In genomic region chr6:108675226-108676160, GRCh38 we compare ENCODE assay signal across 20 cellular contexts.
A peak's percentile ranks its signal among the peaks of the same experiment; 100 is the strongest.
DNase-seq lines count a peak whose midpoint lies in the region; ATAC-seq and TF ChIP-seq lines count a peak whose summit lies in the region.
"Had no signal": no experiment of that assay in that cellular context is flagged by ENCODE, and none has a peak within 500 bp of the region (broad histone marks: within the 10 kb centered on the region; RNA-seq: fewer than 3 reads in every experiment).

No MANE protein-coding gene starts in this region.

- H2AK5ac ChIP-seq in H9 (ENCODE audit: insufficient read length, low read length), result no peak overlapping the region

- H3K4me1 ChIP-seq in breast epithelium, result peaks cover 0 to 5% of the 10 kb centered on the region in 2 donors
- peaks cover 22% of the 10 kb centered on the region for H3K4me1 ChIP-seq in mammary epithelial cell (ENCODE audit: insufficient read depth, low read length)
- peaks cover 28 to 62% of the 10 kb centered on the region in 2 donors for H3K4me1 ChIP-seq in mucosa of rectum (ENCODE audit: control insufficient read depth in 2 of 2, insufficient read depth in 2 of 2, low read length in 2 of 2)
- peaks cover 57 to 68% (median 64%) of the 10 kb centered on the region in 4 donors for H3K4me1 ChIP-seq in upper lobe of left lung
- H3K4me1 ChIP-seq in H9 (ENCODE audit: insufficient read depth, low read length), result peaks cover 5% of the 10 kb centered on the region; the same call in 1 of the 2 replicates

- no peaks in the 10 kb centered on the region for H3K27me3 ChIP-seq in breast epithelium
- no peaks in the 10 kb centered on the region for H3K27me3 ChIP-seq in mammary epithelial cell (ENCODE audit: insufficient read depth, low read length)
- no peaks in the 10 kb centered on the region for H3K27me3 ChIP-seq in mucosa of rectum (ENCODE audit: control insufficient read depth in 2 of 2, insufficient read depth in 2 of 2, low read length in 2 of 2)
- H3K27me3 ChIP-seq in upper lobe of left lung, result no peaks in the 10 kb centered on the region
- no peaks in the 10 kb centered on the region for H3K27me3 ChIP-seq in H9 (ENCODE audit: insufficient read depth, low read length)

- no peaks in the 10 kb centered on the region for H3K23me2 ChIP-seq in H9 (ENCODE audit: insufficient read length, low read depth, low read length, poor library complexity, severe bottlenecking)

- H3K4ac ChIP-seq in H9 (ENCODE audit: low read depth, low read length), result no peak overlapping the region

- in situ Hi-C loops in mammary epithelial cell (cut with MboI; ENCODE audit: low sequenced_read_pairs in 2 of 2), result no loop called here

- TF ChIP-seq EP300 in upper lobe of left lung (IDR thresholded peaks at IDR 0.05), result no peak

- no peak overlapping the region for H4K8ac ChIP-seq in H9 (replicated peaks; ENCODE audit: insufficient read length, low read depth, low read length)

- H3K9ac ChIP-seq in mammary epithelial cell (ENCODE audit: insufficient read depth, low read length) (no peak overlapping the region), mucosa of rectum (ENCODE audit: low read depth in 1 of 2, low read length in 2 of 2) (peak overlapping the region in 1 of 2 donors; percentile 4), H9 (ENCODE audit: extremely low read depth, insufficient read length, low read length) (no peak overlapping the region)

- no TSS peak for BruUV-seq in mammary epithelial cell (replicated peaks; lab: Mats Ljungman, UMichigan)

- H3K4me2 ChIP-seq in mammary epithelial cell (ENCODE audit: insufficient read depth, low read depth, low read length) (no peak overlapping the region), H9 (ENCODE audit: insufficient read depth, insufficient read length, low read length) (no peak overlapping the region)

- no peaks in the 10 kb centered on the region for H3K9me3 Mint-ChIP-seq in central memory CD8-positive, alpha-beta T cell
- no peaks in the 10 kb centered on the region for H3K9me3 Mint-ChIP-seq in H9
- H3K9me3 Mint-ChIP-seq: CD4-positive, CD25-positive, alpha-beta regulatory T cell; naive thymus-derived CD8-positive, alpha-beta T cell had no signal

- WGBS in mammary epithelial cell (ENCODE audit: low coverage, missing lambda C conversion rate), result 77% methylated on average over 1 of the region's 2 CpGs
- 57 to 83% methylated on average over 1 to 2 of the region's 2 CpGs for WGBS in upper lobe of left lung, 2 donors
- no CpG with 5 or more reads among the region's 2 CpGs for WGBS in H9 (ENCODE audit: extremely low coverage, insufficient read length, low lambda C conversion rate)

- no peak overlapping the region for H3K23ac ChIP-seq in H9 (ENCODE audit: insufficient read length, low read depth, low read length)

- CTCF ChIA-PET in mammary epithelial cell (lab: Charles Lee; ENCODE audit: low non-redundant PET), result no interaction called here

- ATAC-seq in central memory CD8-positive, alpha-beta T cell (replicated peaks; ENCODE audit: extremely low read depth, poor library complexity, severe bottlenecking), result no peak
- ATAC-seq in upper lobe of left lung (ENCODE audit: low FRiP score in 2 of 2), result no peak
- ATAC-seq: naive thymus-derived CD8-positive, alpha-beta T cell; T-helper 17 cell had no signal

- no peak overlapping the region for H4K5ac ChIP-seq in H9 (ENCODE audit: insufficient read length, low read depth, low read length)

- TF ChIP-seq POLR2A in breast epithelium (IDR thresholded peaks at IDR 0.05) (no peak), upper lobe of left lung (IDR thresholded peaks at IDR 0.05) (no peak)

- H3K18ac ChIP-seq in H9 (ENCODE audit: insufficient read length, low read depth, low read length), result no peak overlapping the region

- TF ChIP-seq CTCF in breast epithelium (IDR thresholded peaks at IDR 0.05), result no peak
- no peak for TF ChIP-seq CTCF in mammary epithelial cell (conservative IDR thresholded peaks at IDR 0.05 in 1 of 2, IDR thresholded peaks at IDR 0.05 in 1 of 2; ENCODE audit: extremely low read depth in 1 of 2, insufficient read depth in 1 of 2, low read depth in 1 of 2, low read length in 2 of 2)
- no peak for TF ChIP-seq CTCF in upper lobe of left lung (IDR thresholded peaks at IDR 0.05)
- no peak for TF ChIP-seq CTCF in H9 (conservative IDR thresholded peaks at IDR 0.05)

- H3K27me3 Mint-ChIP-seq in central memory CD8-positive, alpha-beta T cell, result no peaks in the 10 kb centered on the region
- H3K27me3 Mint-ChIP-seq in H9 (ENCODE audit: low read depth), result no peaks in the 10 kb centered on the region; the same call in 1 of the 2 replicates
- H3K27me3 Mint-ChIP-seq: CD4-positive, CD25-positive, alpha-beta regulatory T cell; naive thymus-derived CD8-positive, alpha-beta T cell; T-helper 17 cell had no signal

- H3T11ph ChIP-seq in H9 (ENCODE audit: low read length), result no peak overlapping the region

- H3K14ac ChIP-seq in H9 (ENCODE audit: insufficient read depth, low read length), result no peak overlapping the region

- H4K20me1 ChIP-seq in mammary epithelial cell (ENCODE audit: insufficient read depth, low read length) (no peaks in the 10 kb centered on the region), H9 (ENCODE audit: control insufficient read depth, insufficient read depth, insufficient read length) (no peaks in the 10 kb centered on the region)

- no peak overlapping the region for H2AFZ ChIP-seq in mammary epithelial cell (ENCODE audit: low read depth, low read length)
- no peak overlapping the region for H2AFZ ChIP-seq in H9 (ENCODE audit: low read length)

- H3K36me3 ChIP-seq in breast epithelium (no peaks in the 10 kb centered on the region), mammary epithelial cell (ENCODE audit: insufficient read depth, low read length) (no peaks in the 10 kb centered on the region), mucosa of rectum (ENCODE audit: control insufficient read depth in 2 of 2, insufficient read depth in 2 of 2, low read length in 2 of 2) (peaks cover 0 to 4% of the 10 kb centered on the region in 2 donors), upper lobe of left lung (peaks cover 0 to 12% (median 3%) of the 10 kb centered on the region in 4 donors)

- H3K56ac ChIP-seq in H9 (ENCODE audit: insufficient read length, low read depth, low read length), result no peak overlapping the region

- H3K79me1 ChIP-seq in H9 (ENCODE audit: insufficient read depth, low read depth, low read length, poor library complexity, severe bottlenecking), result no peaks in the 10 kb centered on the region

- H3K4me1 Mint-ChIP-seq in central memory CD8-positive, alpha-beta T cell, result peaks cover 63% of the 10 kb centered on the region
- H3K4me1 Mint-ChIP-seq in H9, result peaks cover 31 to 45% of the 10 kb centered on the region in 2 experiments

- H3K4me3 Mint-ChIP-seq in central memory CD8-positive, alpha-beta T cell, result no peak overlapping the region
- H3K4me3 Mint-ChIP-seq in H9, result no peak overlapping the region
- H3K4me3 Mint-ChIP-seq: naive thymus-derived CD8-positive, alpha-beta T cell; T-helper 17 cell had no signal

- H3K9me3 ChIP-seq in breast epithelium (no peaks in the 10 kb centered on the region), mammary epithelial cell (replicated peaks; ENCODE audit: insufficient read depth, low read length) (no peaks in the 10 kb centered on the region), mucosa of rectum (ENCODE audit: control insufficient read depth in 2 of 2, low read length in 2 of 2) (no peaks in the 10 kb centered on the region), upper lobe of left lung (no peaks in the 10 kb centered on the region), H9 (ENCODE audit: control insufficient read depth, low read depth, low read length) (no peaks in the 10 kb centered on the region)

- no peak overlapping the region for H2BK12ac ChIP-seq in H9 (ENCODE audit: insufficient read length, low read depth, low read length)

- intact Hi-C loops in breast epithelium (cut with DNase I; ENCODE audit: low total_unique reads), result no loop called here
- intact Hi-C loops in mammary epithelial cell (cut with micrococcal nuclease), result no loop called here

- DNase-seq in breast epithelium (ENCODE audit: low spot score in 2 of 2), result no peak
- no peak for DNase-seq in mammary epithelial cell
- no peak for DNase-seq in central memory CD8-positive, alpha-beta T cell (ENCODE audit: low spot score in 2 of 2)
- DNase-seq in upper lobe of left lung, result no peak
- no peak for DNase-seq in Kasumi-1 (lab: John Stamatoyannopoulos, UW)
- DNase-seq in NCI-H524 (lab: John Stamatoyannopoulos, UW), result no peak
- DNase-seq in H9, result no peak
- DNase-seq: 8988T; activated gamma-delta T cell treated with Interleukin-2 at 50 U/mL for 16 hours; anterior cingulate cortex; CD4-positive, CD25-positive, alpha-beta regulatory T cell; dermis blood vessel endothelial cell; kidney glomerular epithelial cell; naive thymus-derived CD8-positive, alpha-beta T cell; NCI-H2029 treated with DMSO at 0.1 percent for 48 hours; NCI-H748 treated with DMSO at 0.1 percent for 48 hours; RPMI8226; substantia nigra; T-helper 17 cell had no signal

- H2BK5ac ChIP-seq in H9 (ENCODE audit: insufficient read length, low read length), result no peak overlapping the region

- peaks cover 7% of the 10 kb centered on the region for H3K36me3 Mint-ChIP-seq in central memory CD8-positive, alpha-beta T cell (ENCODE audit: insufficient read depth)
- peaks cover under 1 to 2% (median 2%) of the 10 kb centered on the region in 3 experiments; a peak in 4 of 7 replicates for H3K36me3 Mint-ChIP-seq in H9 (ENCODE audit: insufficient read depth in 1 of 3, low read depth in 3 of 3)

- H3K4me3 ChIP-seq in breast epithelium, result no peak overlapping the region
- no peak overlapping the region for H3K4me3 ChIP-seq in mammary epithelial cell (replicated peaks in 1 of 3; ENCODE audit: insufficient read depth in 1 of 3, low read depth in 2 of 3, low read length in 3 of 3)
- H3K4me3 ChIP-seq in mucosa of rectum (ENCODE audit: low read length in 2 of 2), result no peak overlapping the region
- no peak overlapping the region for H3K4me3 ChIP-seq in upper lobe of left lung

- no peak overlapping the region for H2BK120ac ChIP-seq in H9 (ENCODE audit: low read depth, low read length, poor library complexity, severe bottlenecking)

- H3K79me2 ChIP-seq in mammary epithelial cell (ENCODE audit: insufficient read depth, low read length) (peaks cover 78% of the 10 kb centered on the region), H9 (ENCODE audit: insufficient read depth, low read length) (peaks cover 2% of the 10 kb centered on the region; the same call in 1 of the 2 replicates)

- peak overlapping the region; percentile 8 for H3K27ac Mint-ChIP-seq in central memory CD8-positive, alpha-beta T cell (ENCODE audit: low read depth)
- no peak overlapping the region; a peak in 3 of 7 replicates for H3K27ac Mint-ChIP-seq in H9
- H3K27ac Mint-ChIP-seq: CD4-positive, CD25-positive, alpha-beta regulatory T cell; T-helper 17 cell had no signal

- H3K27ac ChIP-seq in breast epithelium (peak overlapping the region; percentile 8 to 53), mammary epithelial cell (ENCODE audit: insufficient read depth, low read depth, low read length) (no peak overlapping the region), mucosa of rectum (ENCODE audit: low read depth in 2 of 2, low read length in 2 of 2) (peak overlapping the region; percentile 59 to 62), upper lobe of left lung (peak overlapping the region in 3 of 4 donors; percentile 9 to 59 (median 14)), H9 (ENCODE audit: insufficient read length, low read depth, low read length) (no peak overlapping the region)

- H2BK15ac ChIP-seq in H9 (ENCODE audit: low read depth, low read length), result no peak overlapping the region

- H4K91ac ChIP-seq in H9 (ENCODE audit: insufficient read length, low read depth, low read length), result no peak overlapping the region

- dilution Hi-C loops in mammary epithelial cell (cut with HindIII; ENCODE audit: low sequenced_read_pairs), result no loop called here

- H2BK20ac ChIP-seq in H9 (ENCODE audit: low read depth, low read length, poor library complexity, severe bottlenecking), result no peak overlapping the region

Comparison
In these comparisons a context has a peak if more than half of its experiments do, and no peak if none do; other contexts are left out.
1. H3K27ac ChIP-seq: peak in breast epithelium (2 of 2), mucosa of rectum (2 of 2) and upper lobe of left lung (3 of 4); none in mammary epithelial cell (single experiment) and H9 (single experiment).